Comparison of ENCODE assay signal across 1 cellular context in the genomic region with DNA sequence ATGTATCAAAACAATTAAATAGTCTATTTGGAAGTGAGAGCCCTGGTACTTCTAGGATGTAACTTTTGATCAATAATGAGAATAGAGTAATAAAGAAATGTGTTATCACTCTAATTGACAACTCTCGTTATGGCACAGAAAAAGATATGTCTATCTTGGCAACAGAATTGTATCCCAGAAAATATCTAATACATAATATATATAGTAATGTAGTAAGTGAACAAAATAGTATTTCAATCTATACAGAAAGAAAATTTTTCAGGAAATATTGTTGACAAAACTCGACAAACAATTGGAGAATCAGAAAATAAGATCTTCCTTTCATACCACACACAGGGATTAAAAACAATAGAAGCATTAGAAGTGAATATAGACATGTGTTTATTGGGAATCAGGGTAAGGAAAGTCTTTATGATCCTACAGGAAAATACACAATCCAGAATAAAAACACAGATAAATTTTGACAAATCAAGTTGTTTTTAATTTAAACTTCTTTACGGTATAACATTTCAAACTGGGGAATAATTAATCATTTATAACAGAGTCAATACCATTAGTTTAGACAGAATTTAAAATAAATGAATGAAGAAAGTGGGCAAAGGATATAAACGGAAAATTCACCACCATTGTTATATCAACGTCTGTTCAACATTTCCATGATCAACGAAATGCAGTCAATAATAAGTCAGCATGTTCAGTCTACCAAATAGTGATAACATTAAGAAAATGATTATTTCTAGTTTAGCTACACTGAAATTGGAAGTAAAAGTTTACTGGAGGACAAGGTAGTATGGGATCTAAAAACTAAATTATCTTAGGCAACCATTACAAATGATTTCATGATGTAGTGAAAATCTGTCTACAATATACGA.
TF ChIP-seq lines count a peak whose summit lies in the region.

No MANE protein-coding gene starts in this region.

TF ChIP-seq in K562, 482 proteins besides CTCF, POLR2A, EP300 and RAD21 (continued from another document and continues in another):
- TF ChIP-seq, protein P1, sequence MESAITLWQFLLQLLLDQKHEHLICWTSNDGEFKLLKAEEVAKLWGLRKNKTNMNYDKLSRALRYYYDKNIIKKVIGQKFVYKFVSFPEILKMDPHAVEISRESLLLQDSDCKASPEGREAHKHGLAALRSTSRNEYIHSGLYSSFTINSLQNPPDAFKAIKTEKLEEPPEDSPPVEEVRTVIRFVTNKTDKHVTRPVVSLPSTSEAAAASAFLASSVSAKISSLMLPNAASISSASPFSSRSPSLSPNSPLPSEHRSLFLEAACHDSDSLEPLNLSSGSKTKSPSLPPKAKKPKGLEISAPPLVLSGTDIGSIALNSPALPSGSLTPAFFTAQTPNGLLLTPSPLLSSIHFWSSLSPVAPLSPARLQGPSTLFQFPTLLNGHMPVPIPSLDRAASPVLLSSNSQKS (CRISPR knock-in tag; IDR thresholded peaks at IDR 0.05), result no peak
- TF ChIP-seq MXI1 (IDR thresholded peaks at IDR 0.05; ENCODE audit: low read depth, low read length), result no peak
- TF ChIP-seq, protein P2, sequence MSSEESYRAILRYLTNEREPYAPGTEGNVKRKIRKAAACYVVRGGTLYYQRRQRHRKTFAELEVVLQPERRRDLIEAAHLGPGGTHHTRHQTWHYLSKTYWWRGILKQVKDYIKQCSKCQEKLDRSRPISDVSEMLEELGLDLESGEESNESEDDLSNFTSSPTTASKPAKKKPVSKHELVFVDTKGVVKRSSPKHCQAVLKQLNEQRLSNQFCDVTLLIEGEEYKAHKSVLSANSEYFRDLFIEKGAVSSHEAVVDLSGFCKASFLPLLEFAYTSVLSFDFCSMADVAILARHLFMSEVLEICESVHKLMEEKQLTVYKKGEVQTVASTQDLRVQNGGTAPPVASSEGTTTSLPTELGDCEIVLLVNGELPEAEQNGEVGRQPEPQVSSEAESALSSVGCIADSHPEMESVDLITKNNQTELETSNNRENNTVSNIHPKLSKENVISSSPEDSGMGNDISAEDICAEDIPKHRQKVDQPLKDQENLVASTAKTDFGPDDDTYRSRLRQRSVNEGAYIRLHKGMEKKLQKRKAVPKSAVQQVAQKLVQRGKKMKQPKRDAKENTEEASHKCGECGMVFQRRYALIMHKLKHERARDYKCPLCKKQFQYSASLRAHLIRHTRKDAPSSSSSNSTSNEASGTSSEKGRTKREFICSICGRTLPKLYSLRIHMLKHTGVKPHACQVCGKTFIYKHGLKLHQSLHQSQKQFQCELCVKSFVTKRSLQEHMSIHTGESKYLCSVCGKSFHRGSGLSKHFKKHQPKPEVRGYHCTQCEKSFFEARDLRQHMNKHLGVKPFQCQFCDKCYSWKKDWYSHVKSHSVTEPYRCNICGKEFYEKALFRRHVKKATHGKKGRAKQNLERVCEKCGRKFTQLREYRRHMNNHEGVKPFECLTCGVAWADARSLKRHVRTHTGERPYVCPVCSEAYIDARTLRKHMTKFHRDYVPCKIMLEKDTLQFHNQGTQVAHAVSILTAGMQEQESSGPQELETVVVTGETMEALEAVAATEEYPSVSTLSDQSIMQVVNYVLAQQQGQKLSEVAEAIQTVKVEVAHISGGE (CRISPR knock-in tag; IDR thresholded peaks at IDR 0.05), result peak in 1 of 3 experiments; percentile 43; a peak in 1 of 6 replicates
- TF ChIP-seq PTBP1 (IDR thresholded peaks at IDR 0.05; ENCODE audit: low read depth, low read length), result 0 out of 2 replicates have a peak, but pooled peaks have one; percentile 40
- TF ChIP-seq TEAD4 (IDR thresholded peaks at IDR 0.05; ENCODE audit: low read length), result no peak
- TF ChIP-seq TEAD4 (CRISPR knock-in tag; IDR thresholded peaks at IDR 0.05; ENCODE audit: borderline replicate concordance), result no peak
- 0 out of 2 replicates have a peak, but pooled peaks have one; percentile 55 for TF ChIP-seq ELF2 (CRISPR knock-in tag; IDR thresholded peaks at IDR 0.05)
- TF ChIP-seq FIP1L1 (IDR thresholded peaks at IDR 0.05; ENCODE audit: low read depth, low read length, poor library complexity, severe bottlenecking), result peak; percentile 70
- TF ChIP-seq, protein P3, sequence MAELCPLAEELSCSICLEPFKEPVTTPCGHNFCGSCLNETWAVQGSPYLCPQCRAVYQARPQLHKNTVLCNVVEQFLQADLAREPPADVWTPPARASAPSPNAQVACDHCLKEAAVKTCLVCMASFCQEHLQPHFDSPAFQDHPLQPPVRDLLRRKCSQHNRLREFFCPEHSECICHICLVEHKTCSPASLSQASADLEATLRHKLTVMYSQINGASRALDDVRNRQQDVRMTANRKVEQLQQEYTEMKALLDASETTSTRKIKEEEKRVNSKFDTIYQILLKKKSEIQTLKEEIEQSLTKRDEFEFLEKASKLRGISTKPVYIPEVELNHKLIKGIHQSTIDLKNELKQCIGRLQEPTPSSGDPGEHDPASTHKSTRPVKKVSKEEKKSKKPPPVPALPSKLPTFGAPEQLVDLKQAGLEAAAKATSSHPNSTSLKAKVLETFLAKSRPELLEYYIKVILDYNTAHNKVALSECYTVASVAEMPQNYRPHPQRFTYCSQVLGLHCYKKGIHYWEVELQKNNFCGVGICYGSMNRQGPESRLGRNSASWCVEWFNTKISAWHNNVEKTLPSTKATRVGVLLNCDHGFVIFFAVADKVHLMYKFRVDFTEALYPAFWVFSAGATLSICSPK (IDR thresholded peaks at IDR 0.05; ENCODE audit: borderline replicate concordance), result no peak
- TF ChIP-seq GABPB1 (CRISPR knock-in tag; IDR thresholded peaks at IDR 0.05), result no peak
- TF ChIP-seq HEY1 (CRISPR knock-in tag; IDR thresholded peaks at IDR 0.05; ENCODE audit: borderline replicate concordance), result no peak
- TF ChIP-seq, protein P4, sequence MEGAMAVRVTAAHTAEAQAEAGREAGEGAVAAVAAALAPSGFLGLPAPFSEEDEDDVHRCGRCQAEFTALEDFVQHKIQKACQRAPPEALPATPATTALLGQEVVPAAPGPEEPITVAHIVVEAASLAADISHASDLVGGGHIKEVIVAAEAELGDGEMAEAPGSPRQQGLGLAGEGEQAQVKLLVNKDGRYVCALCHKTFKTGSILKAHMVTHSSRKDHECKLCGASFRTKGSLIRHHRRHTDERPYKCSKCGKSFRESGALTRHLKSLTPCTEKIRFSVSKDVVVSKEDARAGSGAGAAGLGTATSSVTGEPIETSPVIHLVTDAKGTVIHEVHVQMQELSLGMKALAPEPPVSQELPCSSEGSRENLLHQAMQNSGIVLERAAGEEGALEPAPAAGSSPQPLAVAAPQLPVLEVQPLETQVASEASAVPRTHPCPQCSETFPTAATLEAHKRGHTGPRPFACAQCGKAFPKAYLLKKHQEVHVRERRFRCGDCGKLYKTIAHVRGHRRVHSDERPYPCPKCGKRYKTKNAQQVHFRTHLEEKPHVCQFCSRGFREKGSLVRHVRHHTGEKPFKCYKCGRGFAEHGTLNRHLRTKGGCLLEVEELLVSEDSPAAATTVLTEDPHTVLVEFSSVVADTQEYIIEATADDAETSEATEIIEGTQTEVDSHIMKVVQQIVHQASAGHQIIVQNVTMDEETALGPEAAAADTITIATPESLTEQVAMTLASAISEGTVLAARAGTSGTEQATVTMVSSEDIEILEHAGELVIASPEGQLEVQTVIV (CRISPR knock-in tag; IDR thresholded peaks at IDR 0.05; ENCODE audit: borderline replicate concordance), result 0 out of 2 replicates have a peak, but pooled peaks have one; percentile 4
- no peak for TF ChIP-seq KAT2B (IDR thresholded peaks at IDR 0.05; ENCODE audit: low read depth, low read length)
- no peak for TF ChIP-seq PPARD (CRISPR knock-in tag; IDR thresholded peaks at IDR 0.05)
- TF ChIP-seq NR1H2 (CRISPR knock-in tag; IDR thresholded peaks at IDR 0.05), result no peak
- peak; percentile 32; the same call in 1 of the 2 replicates for TF ChIP-seq CXXC5 (CRISPR knock-in tag; IDR thresholded peaks at IDR 0.05)
- no peak for TF ChIP-seq HMG20B (CRISPR knock-in tag; IDR thresholded peaks at IDR 0.05)
- TF ChIP-seq, protein P5, sequence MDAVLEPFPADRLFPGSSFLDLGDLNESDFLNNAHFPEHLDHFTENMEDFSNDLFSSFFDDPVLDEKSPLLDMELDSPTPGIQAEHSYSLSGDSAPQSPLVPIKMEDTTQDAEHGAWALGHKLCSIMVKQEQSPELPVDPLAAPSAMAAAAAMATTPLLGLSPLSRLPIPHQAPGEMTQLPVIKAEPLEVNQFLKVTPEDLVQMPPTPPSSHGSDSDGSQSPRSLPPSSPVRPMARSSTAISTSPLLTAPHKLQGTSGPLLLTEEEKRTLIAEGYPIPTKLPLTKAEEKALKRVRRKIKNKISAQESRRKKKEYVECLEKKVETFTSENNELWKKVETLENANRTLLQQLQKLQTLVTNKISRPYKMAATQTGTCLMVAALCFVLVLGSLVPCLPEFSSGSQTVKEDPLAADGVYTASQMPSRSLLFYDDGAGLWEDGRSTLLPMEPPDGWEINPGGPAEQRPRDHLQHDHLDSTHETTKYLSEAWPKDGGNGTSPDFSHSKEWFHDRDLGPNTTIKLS (IDR thresholded peaks at IDR 0.05; ENCODE audit: borderline replicate concordance, low read depth), result no peak
- TF ChIP-seq, protein P6, sequence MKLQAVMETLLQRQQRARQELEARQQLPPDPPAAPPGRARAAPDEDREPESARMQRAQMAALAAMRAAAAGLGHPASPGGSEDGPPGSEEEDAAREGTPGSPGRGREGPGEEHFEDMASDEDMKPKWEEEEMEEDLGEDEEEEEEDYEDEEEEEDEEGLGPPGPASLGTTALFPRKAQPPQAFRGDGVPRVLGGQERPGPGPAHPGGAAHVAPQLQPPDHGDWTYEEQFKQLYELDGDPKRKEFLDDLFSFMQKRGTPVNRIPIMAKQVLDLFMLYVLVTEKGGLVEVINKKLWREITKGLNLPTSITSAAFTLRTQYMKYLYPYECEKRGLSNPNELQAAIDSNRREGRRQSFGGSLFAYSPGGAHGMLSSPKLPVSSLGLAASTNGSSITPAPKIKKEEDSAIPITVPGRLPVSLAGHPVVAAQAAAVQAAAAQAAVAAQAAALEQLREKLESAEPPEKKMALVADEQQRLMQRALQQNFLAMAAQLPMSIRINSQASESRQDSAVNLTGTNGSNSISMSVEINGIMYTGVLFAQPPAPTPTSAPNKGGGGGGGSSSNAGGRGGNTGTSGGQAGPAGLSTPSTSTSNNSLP (IDR thresholded peaks at IDR 0.05; ENCODE audit: borderline replicate concordance, low read depth, low read length), result peak; percentile 93
- TF ChIP-seq, protein P7, sequence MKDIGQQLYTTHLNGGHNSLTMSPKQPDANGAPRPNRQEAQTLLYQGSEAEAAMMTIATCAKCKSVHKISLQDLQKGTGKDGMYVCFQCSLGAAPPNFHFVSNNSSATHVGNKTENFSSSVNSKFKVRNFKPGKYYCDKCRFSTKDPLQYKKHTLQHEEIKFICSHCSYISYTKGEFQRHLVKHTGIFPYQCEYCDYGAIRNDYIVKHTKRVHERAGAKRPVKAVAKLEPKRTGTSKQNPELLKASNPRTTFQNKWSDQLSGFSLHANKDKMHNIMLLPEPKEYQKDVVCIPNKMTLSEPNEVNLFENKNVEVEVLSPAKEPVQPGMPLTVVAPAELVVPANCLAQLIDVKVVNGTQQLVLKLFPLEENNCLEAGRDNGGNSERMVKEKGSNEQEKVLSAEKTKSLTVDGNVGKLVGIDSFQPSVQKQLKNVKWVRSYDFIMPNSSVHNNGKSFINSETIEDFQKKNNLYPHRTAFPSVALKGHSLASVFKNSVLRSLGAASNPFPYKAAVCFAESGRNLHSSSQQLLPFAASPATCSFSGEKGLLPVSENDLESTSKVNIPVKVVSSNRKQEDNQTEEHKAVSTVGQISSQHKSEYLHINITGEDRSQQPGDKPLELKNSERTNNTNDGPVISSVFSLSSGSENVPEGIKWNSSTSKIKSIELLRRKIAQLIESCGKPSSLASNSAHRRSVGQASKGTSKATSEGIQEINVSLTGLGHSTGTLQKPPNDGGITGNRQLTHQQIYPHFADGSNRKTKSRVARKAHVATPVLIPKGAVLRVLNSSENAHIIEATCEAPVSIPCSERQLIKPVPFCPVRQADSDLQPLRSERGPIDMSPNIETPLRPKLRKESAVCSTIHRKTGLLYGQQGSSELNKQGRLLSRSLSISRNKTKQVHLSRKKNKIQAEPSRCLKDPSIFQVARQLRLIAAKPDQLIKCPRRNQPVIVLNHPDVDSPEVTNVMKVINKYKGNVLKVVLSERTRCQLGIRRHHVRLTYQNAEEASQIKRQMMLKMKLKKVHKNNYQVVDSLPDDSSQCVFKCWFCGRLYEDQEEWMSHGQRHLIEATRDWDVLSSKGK (CRISPR knock-in tag; IDR thresholded peaks at IDR 0.05), result peak; percentile 81; the same call in 1 of the 2 replicates
- TF ChIP-seq CREBBP (IDR thresholded peaks at IDR 0.05; ENCODE audit: low read depth, low read length), result no peak
- TF ChIP-seq TAF1 (IDR thresholded peaks at IDR 0.05; ENCODE audit: control insufficient read depth, extremely low read depth, insufficient read depth, low read length, severe bottlenecking), result no peak
- TF ChIP-seq, protein P8, sequence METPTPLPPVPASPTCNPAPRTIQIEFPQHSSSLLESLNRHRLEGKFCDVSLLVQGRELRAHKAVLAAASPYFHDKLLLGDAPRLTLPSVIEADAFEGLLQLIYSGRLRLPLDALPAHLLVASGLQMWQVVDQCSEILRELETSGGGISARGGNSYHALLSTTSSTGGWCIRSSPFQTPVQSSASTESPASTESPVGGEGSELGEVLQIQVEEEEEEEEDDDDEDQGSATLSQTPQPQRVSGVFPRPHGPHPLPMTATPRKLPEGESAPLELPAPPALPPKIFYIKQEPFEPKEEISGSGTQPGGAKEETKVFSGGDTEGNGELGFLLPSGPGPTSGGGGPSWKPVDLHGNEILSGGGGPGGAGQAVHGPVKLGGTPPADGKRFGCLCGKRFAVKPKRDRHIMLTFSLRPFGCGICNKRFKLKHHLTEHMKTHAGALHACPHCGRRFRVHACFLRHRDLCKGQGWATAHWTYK (CRISPR knock-in tag; IDR thresholded peaks at IDR 0.05), result no peak
- 0 out of 2 replicates have a peak, but pooled peaks have one; percentile 40 for TF ChIP-seq TFAM (CRISPR knock-in tag; conservative IDR thresholded peaks at IDR 0.05)
- TF ChIP-seq SMAD4 (CRISPR knock-in tag; conservative IDR thresholded peaks at IDR 0.05), result no peak
- TF ChIP-seq, protein P9, sequence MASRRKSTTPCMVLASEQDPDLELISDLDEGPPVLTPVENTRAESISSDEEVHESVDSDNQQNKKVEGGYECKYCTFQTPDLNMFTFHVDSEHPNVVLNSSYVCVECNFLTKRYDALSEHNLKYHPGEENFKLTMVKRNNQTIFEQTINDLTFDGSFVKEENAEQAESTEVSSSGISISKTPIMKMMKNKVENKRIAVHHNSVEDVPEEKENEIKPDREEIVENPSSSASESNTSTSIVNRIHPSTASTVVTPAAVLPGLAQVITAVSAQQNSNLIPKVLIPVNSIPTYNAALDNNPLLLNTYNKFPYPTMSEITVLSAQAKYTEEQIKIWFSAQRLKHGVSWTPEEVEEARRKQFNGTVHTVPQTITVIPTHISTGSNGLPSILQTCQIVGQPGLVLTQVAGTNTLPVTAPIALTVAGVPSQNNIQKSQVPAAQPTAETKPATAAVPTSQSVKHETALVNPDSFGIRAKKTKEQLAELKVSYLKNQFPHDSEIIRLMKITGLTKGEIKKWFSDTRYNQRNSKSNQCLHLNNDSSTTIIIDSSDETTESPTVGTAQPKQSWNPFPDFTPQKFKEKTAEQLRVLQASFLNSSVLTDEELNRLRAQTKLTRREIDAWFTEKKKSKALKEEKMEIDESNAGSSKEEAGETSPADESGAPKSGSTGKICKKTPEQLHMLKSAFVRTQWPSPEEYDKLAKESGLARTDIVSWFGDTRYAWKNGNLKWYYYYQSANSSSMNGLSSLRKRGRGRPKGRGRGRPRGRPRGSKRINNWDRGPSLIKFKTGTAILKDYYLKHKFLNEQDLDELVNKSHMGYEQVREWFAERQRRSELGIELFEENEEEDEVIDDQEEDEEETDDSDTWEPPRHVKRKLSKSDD (conservative IDR thresholded peaks at IDR 0.05; ENCODE audit: low read length), result no peak
- TF ChIP-seq ETS2 (tag; IDR thresholded peaks at IDR 0.05; ENCODE audit: borderline replicate concordance, poor library complexity, severe bottlenecking), result no peak
- no peak for TF ChIP-seq ZNF165 (CRISPR knock-in tag; IDR thresholded peaks at IDR 0.05; ENCODE audit: borderline replicate concordance)
- TF ChIP-seq ZNF696 (CRISPR knock-in tag; conservative IDR thresholded peaks at IDR 0.05), result no peak; the same call in 1 of the 2 replicates
- TF ChIP-seq ZNF77 (CRISPR knock-in tag; IDR thresholded peaks at IDR 0.05), result peak; percentile 99
- TF ChIP-seq GABPB2 (CRISPR knock-in tag; conservative IDR thresholded peaks at IDR 0.05), result peak; percentile 61; the same call in 1 of the 2 replicates
- TF ChIP-seq SRF (CRISPR knock-in tag; IDR thresholded peaks at IDR 0.05), result no peak
